ENCODE assay signal across 13 cellular contexts in the genomic region with DNA sequence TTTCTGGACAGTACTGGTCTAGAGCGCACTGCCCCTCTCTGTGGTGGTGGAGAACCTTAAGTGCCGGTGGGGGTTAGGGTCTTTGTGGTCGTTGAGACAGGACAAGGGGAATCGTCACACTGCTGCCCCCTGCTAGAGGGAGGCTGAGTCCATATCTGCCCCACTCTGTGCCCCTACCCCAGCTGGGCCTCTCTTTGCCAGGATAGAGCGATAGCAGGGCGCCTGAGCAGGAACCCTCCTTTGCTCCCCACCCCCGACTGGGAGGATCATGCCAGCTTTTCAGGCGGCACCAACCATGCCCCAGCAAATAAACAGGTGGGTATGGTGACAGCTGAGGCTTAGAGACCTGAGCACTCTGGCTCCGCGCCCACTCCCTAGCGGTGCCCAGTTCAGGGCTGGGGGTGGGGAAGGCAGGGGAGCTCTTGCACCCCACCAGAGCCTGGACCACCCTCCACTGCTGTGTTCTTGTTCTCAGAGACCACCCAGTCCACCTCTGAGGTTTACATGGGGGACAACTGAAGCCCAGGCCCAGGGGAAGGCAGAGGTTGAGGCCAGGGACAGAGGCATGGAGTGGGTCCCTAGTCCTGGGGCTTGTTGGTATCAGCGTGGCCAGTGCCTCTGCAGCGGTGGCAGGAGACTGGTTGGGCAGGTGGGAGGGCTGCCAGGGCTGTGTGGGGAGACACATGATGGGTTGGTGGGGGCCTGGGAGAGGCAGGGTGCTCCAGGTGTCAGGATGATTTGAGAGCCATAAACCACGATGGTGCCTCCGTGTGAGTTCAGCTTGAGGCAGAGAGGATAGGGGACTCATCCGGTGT. TPM values are rescaled to one million over a fixed set of nuclear protein-coding genes. Genes with fewer than 3 reads are reported as not detected.
A peak's percentile ranks its signal among the peaks of the same experiment; 100 is the strongest.
DNase-seq lines count a peak whose midpoint lies in the region; ATAC-seq and TF ChIP-seq lines count a peak whose summit lies in the region.
"Had no signal": no experiment of that assay in that cellular context is flagged by ENCODE, and none has a peak within 500 bp of the region (broad histone marks: within the 10 kb centered on the region; RNA-seq: fewer than 3 reads in every experiment).

No MANE protein-coding gene starts in this region.

- CTCF ChIA-PET in CD8-positive, alpha-beta T cell (lab: Charles Lee): interaction anchor here (14.5 kb wide), 1 partner anchor 121 kb away, joined by 322 read pairs; no protein-coding TSS in a partner anchor

- H3K27me3 ChIP-seq in CD8-positive, alpha-beta T cell (ENCODE audit: insufficient read depth, low read length): peaks cover 15% of the 10 kb centered on the region
- H3K27me3 ChIP-seq in dorsolateral prefrontal cortex: no peaks in the 10 kb centered on the region
- H3K27me3 ChIP-seq in osteoblast (ENCODE audit: insufficient read depth, low read length): peaks cover 57% of the 10 kb centered on the region

- peaks cover 12% of the 10 kb centered on the region for H3K4me1 ChIP-seq in CD8-positive, alpha-beta T cell (ENCODE audit: insufficient read depth, low read length)
- peaks cover 23% of the 10 kb centered on the region for H3K4me1 ChIP-seq in osteoblast (ENCODE audit: insufficient read depth, low read length)

- H3K79me2 ChIP-seq in osteoblast (ENCODE audit: insufficient read depth, low read length): no peaks in the 10 kb centered on the region

- H3K27ac Mint-ChIP-seq in CD8-positive, alpha-beta T cell: no peak overlapping the region
- H3K27ac Mint-ChIP-seq: activated naive CD8-positive, alpha-beta T cell treated with anti-CD3 and anti-CD28 coated beads, Interleukin-2, amount 10 ng/mL, durations not matched to agents 7 days and 5 days had no signal

- no peak overlapping the region for H3K4me3 ChIP-seq in CD8-positive, alpha-beta T cell (ENCODE audit: low read depth, low read length)
- peak overlapping the region; percentile 59 to 96 (median 83) for H3K4me3 ChIP-seq in dorsolateral prefrontal cortex
- H3K4me3 ChIP-seq in osteoblast (ENCODE audit: insufficient read depth, low read length): no peak overlapping the region

- POLR2A ChIA-PET in CD8-positive, alpha-beta T cell (lab: Charles Lee): no interaction called here

- peaks cover 7% of the 10 kb centered on the region for H3K4me1 Mint-ChIP-seq in CD8-positive, alpha-beta T cell (ENCODE audit: low read depth)

- peak overlapping the region; percentile 29 for H3K4me3 Mint-ChIP-seq in CD8-positive, alpha-beta T cell

- intact Hi-C loops in CD8-positive, alpha-beta T cell (cut with DNase I, micrococcal nuclease): no loop called here
- intact Hi-C loops in dorsolateral prefrontal cortex (cut with DNase I): loop anchor here (2.0 kb wide), 2 partner anchors 55 to 117 kb away; no protein-coding TSS in a partner anchor

- no peaks in the 10 kb centered on the region for H3K9me3 Mint-ChIP-seq in CD8-positive, alpha-beta T cell
- H3K9me3 Mint-ChIP-seq: activated naive CD8-positive, alpha-beta T cell treated with anti-CD3 and anti-CD28 coated beads, Interleukin-2, amount 10 ng/mL, durations not matched to agents 7 days and 5 days had no signal

- H3K9me3 ChIP-seq in CD8-positive, alpha-beta T cell (ENCODE audit: low read length): no peaks in the 10 kb centered on the region
- H3K9me3 ChIP-seq in osteoblast (ENCODE audit: low read depth, low read length): no peaks in the 10 kb centered on the region

- H3K36me3 Mint-ChIP-seq in CD8-positive, alpha-beta T cell: no peaks in the 10 kb centered on the region
- H3K36me3 Mint-ChIP-seq: activated naive CD8-positive, alpha-beta T cell treated with anti-CD3 and anti-CD28 coated beads, Interleukin-2, amount 10 ng/mL, durations not matched to agents 7 days and 5 days had no signal

- H3K27ac ChIP-seq in CD8-positive, alpha-beta T cell (ENCODE audit: low read depth, low read length): no peak overlapping the region
- peak overlapping the region; percentile 29 to 99 (median 83) for H3K27ac ChIP-seq in dorsolateral prefrontal cortex
- H3K27ac ChIP-seq in osteoblast (ENCODE audit: low read depth, low read length): no peak overlapping the region

- H4K20me1 ChIP-seq in osteoblast (ENCODE audit: insufficient read depth, low read length): no peaks in the 10 kb centered on the region

- H3K27me3 Mint-ChIP-seq in CD8-positive, alpha-beta T cell (ENCODE audit: low read depth): peaks cover 44% of the 10 kb centered on the region

- H3K4me2 ChIP-seq in osteoblast (ENCODE audit: insufficient read depth, low read length): no peak overlapping the region

- no peak overlapping the region for H2AFZ ChIP-seq in osteoblast (ENCODE audit: low read length)

- no peak for ATAC-seq in CD8-positive, alpha-beta T cell
- ATAC-seq in GM21723 (IDR thresholded peaks at IDR 0.05; ENCODE audit: unreplicated experiment) (no peak), GM21825 (IDR thresholded peaks at IDR 0.05; ENCODE audit: unreplicated experiment) (no peak)

- TF ChIP-seq CTCF in CD8-positive, alpha-beta T cell (IDR thresholded peaks at IDR 0.05): no peak
- TF ChIP-seq CTCF in dorsolateral prefrontal cortex (IDR thresholded peaks at IDR 0.05 in 54 of 56, conservative IDR thresholded peaks at IDR 0.05 in 2 of 56; ENCODE audit: low read depth in 1 of 56, partially characterized antibody in 56 of 56) (no peak), osteoblast (IDR thresholded peaks at IDR 0.05; ENCODE audit: extremely low read depth, low read depth, low read length) (no peak)

- DNase-seq in CD8-positive, alpha-beta T cell: no peak
- DNase-seq in NCI-H2029 (lab: John Stamatoyannopoulos, UW) (peak; percentile 38), dorsolateral prefrontal cortex (no peak), osteoblast (ENCODE audit: insufficient read length, low spot score, missing footprints) (peak; percentile 84), NCI-H1436 treated with DMSO at 0.1 percent for 48 hours (lab: John Stamatoyannopoulos, UW) (no peak), HuH-7.5 (ENCODE audit: low spot score) (no peak)
- DNase-seq: activated naive CD8-positive, alpha-beta T cell treated with anti-CD3 and anti-CD28 coated beads, Interleukin-2, amount 10 ng/mL, durations not matched to agents 7 days and 5 days; midbrain; MM.1S; SIG-M5; stimulated activated CD4-positive, alpha-beta T cell treated with anti-CD3 and anti-CD28 coated beads, Interleukin-2, amount 100 ng/mL, for 24 hours had no signal

- H3K36me3 ChIP-seq in CD8-positive, alpha-beta T cell (ENCODE audit: insufficient read depth, low read length): no peaks in the 10 kb centered on the region
- no peaks in the 10 kb centered on the region for H3K36me3 ChIP-seq in osteoblast (ENCODE audit: insufficient read depth, low read length)

RNA-seq across cellular contexts. Expression of a gene that starts 1.6 kb away (rescaled TPM):
- total RNA-seq in CD8-positive, alpha-beta T cell: not detected
- total RNA-seq in dorsolateral prefrontal cortex (100 to 1,000 TPM in 75 of 120 experiments, 10 to 100 TPM in 45; 50.7 to 418 (median 112) TPM), osteoblast (under 0.01 and 0.29 TPM in 2 replicates)

Comparison
In these comparisons a context has a peak if more than half of its experiments do, and no peak if none do; other contexts are left out.
1. DNase-seq: peak in NCI-H2029 (single experiment) and osteoblast (single experiment); none in CD8-positive, alpha-beta T cell (0 of 7), dorsolateral prefrontal cortex (0 of 10), NCI-H1436 treated with DMSO at 0.1 percent for 48 hours (single experiment) and HuH-7.5 (single experiment).
2. H3K27ac ChIP-seq: peak in dorsolateral prefrontal cortex (59 of 59); none in CD8-positive, alpha-beta T cell (single experiment) and osteoblast (single experiment).
3. H3K4me3 ChIP-seq: peak in dorsolateral prefrontal cortex (59 of 59); none in CD8-positive, alpha-beta T cell (single experiment) and osteoblast (single experiment).
4. RNA of a gene that starts 1.6 kb away (total RNA-seq): 50.7 to 418 TPM in dorsolateral prefrontal cortex; not detected in CD8-positive, alpha-beta T cell and under 0.01 to 0.29 TPM in osteoblast; every median in the first group is over 10 times any median in the second.
5. intact Hi-C loops: an anchor here in dorsolateral prefrontal cortex (2.0 kb wide); none called in CD8-positive, alpha-beta T cell.